Comparison of ENCODE assay signal across 24 cellular contexts in genomic region chr15:71570736-71571135, GRCh38.
"Had no signal": no experiment of that assay in that cellular context is flagged by ENCODE, and none has a peak within 500 bp of the region (broad histone marks: within the 10 kb centered on the region; RNA-seq: fewer than 3 reads in every experiment).

No MANE protein-coding gene starts in this region.

- H3K36me3 ChIP-seq: cardiac muscle cell, Peyer's patch had no signal

- H3K4me1 ChIP-seq: Peyer's patch had no signal

- DNase-seq: activated CD4-positive, alpha-beta memory T cell treated with anti-CD3 and anti-CD28 coated beads for 36 hours; activated CD4-positive, alpha-beta T cell treated with anti-CD3 and anti-CD28 coated beads, Interleukin-2, amount 10 ng/mL, durations not matched to agents 7 days and 5 days; activated CD4-positive, CD25-positive, alpha-beta regulatory T cell; activated CD8-positive, alpha-beta memory T cell treated with anti-CD3 and anti-CD28 coated beads for 24 hours; activated effector memory CD4-positive, alpha-beta T cell treated with anti-CD3 and anti-CD28 coated beads, Interleukin-2, amount 50 U/mL, for 16 hours; activated naive CD4-positive, alpha-beta T cell treated with anti-CD3 and anti-CD28 coated beads for 36 hours; activated T-cell treated with anti-CD3 and anti-CD28 coated beads, Interleukin-2, amount 50 U/mL, for 4 hours; amygdala; MM.1S; NCI-H1105; NCI-H1436; NCI-H187; NCI-H2081; NCI-H510A treated with DMSO at 0.1 percent for 48 hours; NCI-H69; NK-92 treated with Interleukin-12 subunit alpha and Interleukin-12 subunit beta, amount 100 ng/mL, for 24 hours; OCI-M1; Peyer's patch; SHP77 treated with DMSO at 0.1 percent for 48 hours; T-helper 17 cell; T-helper 9 cell had no signal

- H3K9me3 ChIP-seq: Peyer's patch had no signal

- H3K4me3 ChIP-seq: cardiac muscle cell, Peyer's patch had no signal

- H3K27ac ChIP-seq: cardiac muscle cell, Peyer's patch had no signal

- FAIRE-seq: astrocyte, TTC549 had no signal

- H3K27me3 ChIP-seq: Peyer's patch had no signal

- ATAC-seq: activated T-cell treated with anti-CD3 and anti-CD28 coated beads, Interleukin-2, amount 50 U/mL, for 4 hours; T-helper 17 cell had no signal
